ENCODE assay signal across 8 cellular contexts in the genomic region with DNA sequence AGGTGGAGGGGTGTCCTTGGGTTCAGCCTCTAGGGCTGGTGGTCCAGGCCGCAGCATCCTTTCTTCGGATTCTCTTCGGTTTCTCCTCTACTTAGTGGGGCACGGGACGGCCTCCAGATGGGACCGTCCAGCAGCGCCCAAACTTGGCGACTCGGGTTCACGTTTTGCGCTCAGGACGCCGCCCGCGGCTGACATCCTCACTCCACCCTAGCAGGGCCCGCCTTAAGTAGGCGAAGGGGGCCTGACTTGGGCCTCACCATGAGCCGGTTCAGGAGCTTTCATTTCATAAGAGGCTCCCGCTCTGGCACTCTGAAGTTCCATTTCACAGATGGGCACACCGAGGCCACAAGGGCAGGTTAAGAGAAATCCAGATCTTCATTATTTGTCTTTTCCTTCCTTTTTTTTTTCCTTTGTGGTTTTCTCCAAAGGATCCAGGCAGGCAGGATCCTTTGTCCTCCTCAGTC.
DNase-seq lines count a peak whose midpoint lies in the region; ATAC-seq and TF ChIP-seq lines count a peak whose summit lies in the region.

No MANE protein-coding gene starts in this region.

- H3K27ac ChIP-seq in CD4-positive, CD25-positive, alpha-beta regulatory T cell (ENCODE audit: insufficient read depth, low read length, poor library complexity, severe bottlenecking) = no peak overlapping the region
- peak overlapping the region in 2 of 4 donors; percentile 65 for H3K27ac ChIP-seq in upper lobe of left lung

- intact Hi-C loops in left colon (cut with DNase I, micrococcal nuclease) = no loop called here

- no peak overlapping the region for H3K4me3 ChIP-seq in CD4-positive, CD25-positive, alpha-beta regulatory T cell (ENCODE audit: low read depth, low read length)
- H3K4me3 ChIP-seq in HAP-1 (peak overlapping the region; percentile 93), upper lobe of left lung (peak overlapping the region in 3 of 4 donors; percentile 56 to 67 (median 59))

- peak overlapping the region; percentile 87 to 93 (median 92) for H3K27ac Mint-ChIP-seq in CD4-positive, CD25-positive, alpha-beta regulatory T cell
- peak overlapping the region; percentile 85 for H3K27ac Mint-ChIP-seq in activated T-helper 17 cell treated with anti-CD3 and anti-CD28 coated beads, Interleukin-2, amount 50 U/mL, for 72 hours

- H3K4me1 Mint-ChIP-seq in CD4-positive, CD25-positive, alpha-beta regulatory T cell = peaks cover 0 to 15% (median 11%) of the 10 kb centered on the region in 4 donors
- H3K4me1 Mint-ChIP-seq in activated T-helper 17 cell treated with anti-CD3 and anti-CD28 coated beads, Interleukin-2, amount 50 U/mL, for 72 hours = peaks cover 15% of the 10 kb centered on the region

- H3K27me3 ChIP-seq in CD4-positive, CD25-positive, alpha-beta regulatory T cell (ENCODE audit: control insufficient read depth, insufficient read depth, low read length) = peaks cover 6% of the 10 kb centered on the region
- H3K27me3 ChIP-seq in HAP-1 (ENCODE audit: low read depth) (no peaks in the 10 kb centered on the region), upper lobe of left lung (peaks cover 0 to 6% (median 0%) of the 10 kb centered on the region in 4 donors)

- WGBS in upper lobe of left lung, 2 donors = 36 to 44% methylated on average over 20 of the region's 20 CpGs

- in situ Hi-C loops in HAP-1 (cut with MboI; ENCODE audit: low sequenced_read_pairs) = no loop called here

- peaks cover 0 to 2% (median 0%) of the 10 kb centered on the region in 7 donors for H3K9me3 Mint-ChIP-seq in CD4-positive, CD25-positive, alpha-beta regulatory T cell
- H3K9me3 Mint-ChIP-seq in activated T-helper 17 cell treated with anti-CD3 and anti-CD28 coated beads, Interleukin-2, amount 50 U/mL, for 72 hours = no peaks in the 10 kb centered on the region

- no peaks in the 10 kb centered on the region for H3K36me3 Mint-ChIP-seq in CD4-positive, CD25-positive, alpha-beta regulatory T cell
- H3K36me3 Mint-ChIP-seq in activated T-helper 17 cell treated with anti-CD3 and anti-CD28 coated beads, Interleukin-2, amount 50 U/mL, for 72 hours (ENCODE audit: low read depth) = peaks cover 17% of the 10 kb centered on the region

- H3K36me3 ChIP-seq in CD4-positive, CD25-positive, alpha-beta regulatory T cell (ENCODE audit: control insufficient read depth, insufficient read depth, low read length) = no peaks in the 10 kb centered on the region
- H3K36me3 ChIP-seq in HAP-1 (replicated peaks) (peaks cover 4% of the 10 kb centered on the region), upper lobe of left lung (no peaks in the 10 kb centered on the region)

- H3K27me3 Mint-ChIP-seq in CD4-positive, CD25-positive, alpha-beta regulatory T cell = peaks cover 41% of the 10 kb centered on the region
- H3K27me3 Mint-ChIP-seq in activated T-helper 17 cell treated with anti-CD3 and anti-CD28 coated beads, Interleukin-2, amount 50 U/mL, for 72 hours = peaks cover 18% of the 10 kb centered on the region

- ATAC-seq in CD4-positive, CD25-positive, alpha-beta regulatory T cell (ENCODE audit: low read depth in 2 of 2) = no peak
- ATAC-seq in activated T-helper 17 cell treated with anti-CD3 and anti-CD28 coated beads, Interleukin-2, amount 50 U/mL, for 72 hours (replicated peaks) = no peak
- ATAC-seq in left colon (peak; percentile 44), upper lobe of left lung (ENCODE audit: low FRiP score in 2 of 2) (peak in 1 of 2 donors; percentile 40)

- peak overlapping the region; percentile 77 to 85 (median 79) for H3K4me3 Mint-ChIP-seq in CD4-positive, CD25-positive, alpha-beta regulatory T cell
- H3K4me3 Mint-ChIP-seq in activated T-helper 17 cell treated with anti-CD3 and anti-CD28 coated beads, Interleukin-2, amount 50 U/mL, for 72 hours = peak overlapping the region; percentile 73

- TF ChIP-seq CTCF in upper lobe of left lung (IDR thresholded peaks at IDR 0.05) = no peak

- TF ChIP-seq POLR2A in upper lobe of left lung (IDR thresholded peaks at IDR 0.05) = no peak

- TF ChIP-seq EP300 in upper lobe of left lung (IDR thresholded peaks at IDR 0.05) = no peak

- H3K4me1 ChIP-seq in CD4-positive, CD25-positive, alpha-beta regulatory T cell (ENCODE audit: control insufficient read depth, insufficient read depth, low read length, poor library complexity, severe bottlenecking) = peaks cover 11% of the 10 kb centered on the region
- H3K4me1 ChIP-seq in HAP-1 (peaks cover 10% of the 10 kb centered on the region), upper lobe of left lung (peaks cover 14 to 37% (median 36%) of the 10 kb centered on the region in 4 donors)

- no peak for DNase-seq in CD4-positive, CD25-positive, alpha-beta regulatory T cell
- peak in 1 of 2 experiments; percentile 44 for DNase-seq in HAP-1 (ENCODE audit: low spot score in 2 of 2)
- DNase-seq in left colon = peak; percentile 67 to 78
- DNase-seq in upper lobe of left lung = peak; percentile 43 to 85
- DNase-seq in GM19240 (ENCODE audit: insufficient read length, low spot score) = no peak
- no peak for DNase-seq in pons (ENCODE audit: low spot score)
- no peak for DNase-seq in kidney glomerular epithelial cell (lab: John Stamatoyannopoulos, UW)

- H3K9me3 ChIP-seq in CD4-positive, CD25-positive, alpha-beta regulatory T cell (ENCODE audit: control insufficient read depth in 2 of 2, low read length in 2 of 2) = no peaks in the 10 kb centered on the region
- H3K9me3 ChIP-seq in HAP-1 (no peaks in the 10 kb centered on the region), upper lobe of left lung (no peaks in the 10 kb centered on the region)

Comparison
In these comparisons a context has a peak if more than half of its experiments do, and no peak if none do; other contexts are left out.
1. DNase-seq: peak in left colon (2 of 2) and upper lobe of left lung (2 of 2); none in CD4-positive, CD25-positive, alpha-beta regulatory T cell (0 of 3), GM19240 (single experiment), pons (single experiment) and kidney glomerular epithelial cell (single experiment).